ENCODE assay signal across 20 cellular contexts in genomic region chr10:14508725-14509124, GRCh38.
A peak's percentile ranks its signal among the peaks of the same experiment; 100 is the strongest.
DNase-seq lines count a peak whose midpoint lies in the region; ATAC-seq, FAIRE-seq and TF ChIP-seq lines count a peak whose summit lies in the region.
"Had no signal": no experiment of that assay in that cellular context is flagged by ENCODE, and none has a peak within 500 bp of the region (broad histone marks: within the 10 kb centered on the region; RNA-seq: fewer than 3 reads in every experiment).

No MANE protein-coding gene starts in this region.

- peak overlapping the region; percentile 72 for H3K27ac Mint-ChIP-seq in activated T-cell treated with anti-CD3 and anti-CD28 coated beads, Interleukin-2, amount 50 U/mL, for 24 hours
- H3K27ac Mint-ChIP-seq: CD14-positive monocyte had no signal

- peak; percentile 23 for FAIRE-seq in GM12891 (lab: Jason Lieb, UNC)
- FAIRE-seq: islet of Langerhans, pancreas had no signal

- H3K4me1 Mint-ChIP-seq in activated T-cell treated with anti-CD3 and anti-CD28 coated beads, Interleukin-2, amount 50 U/mL, for 24 hours (ENCODE audit: low read depth): peaks cover 38% of the 10 kb centered on the region
- H3K4me1 Mint-ChIP-seq in activated T-cell treated with anti-CD3 and anti-CD28 coated beads, Interleukin-2, amount 50 U/mL, for 4 hours (ENCODE audit: low read depth): peaks cover 37% of the 10 kb centered on the region

- no peak for TF ChIP-seq POLR2A in GM12891 (IDR thresholded peaks at IDR 0.05; ENCODE audit: low read depth, low read length)

- DNase-seq in activated T-cell treated with anti-CD3 and anti-CD28 coated beads, Interleukin-2, amount 50 U/mL, for 24 hours: no peak
- DNase-seq in activated T-cell treated with anti-CD3 and anti-CD28 coated beads, Interleukin-2, amount 50 U/mL, for 4 hours: no peak
- DNase-seq in GM12891 (ENCODE audit: insufficient read length, low spot score) (no peak), fibroblast of mammary gland (ENCODE audit: low read depth) (peak; percentile 72), skeletal muscle cell (ENCODE audit: low read depth) (peak; percentile 85), mucosa of gallbladder (ENCODE audit: low spot score) (no peak), NCI-H2107 treated with DMSO at 0.1 percent for 48 hours (lab: John Stamatoyannopoulos, UW; ENCODE audit: unreplicated experiment) (no peak), putamen (ENCODE audit: low spot score) (no peak)
- DNase-seq: ACHN, H7, hippocampal formation, mammary epithelial cell, naive B cell, NCI-H1436, NCI-H2171, NCI-H526, pancreas, T-helper 1 cell had no signal

- peaks cover 15% of the 10 kb centered on the region for H3K9me3 Mint-ChIP-seq in activated T-cell treated with anti-CD3 and anti-CD28 coated beads, Interleukin-2, amount 50 U/mL, for 24 hours
- H3K9me3 Mint-ChIP-seq in activated T-cell treated with anti-CD3 and anti-CD28 coated beads, Interleukin-2, amount 50 U/mL, for 4 hours: peaks cover 8% of the 10 kb centered on the region
- H3K9me3 Mint-ChIP-seq: CD14-positive monocyte had no signal

- H3K36me3 Mint-ChIP-seq in activated T-cell treated with anti-CD3 and anti-CD28 coated beads, Interleukin-2, amount 50 U/mL, for 24 hours (ENCODE audit: low read depth): peaks cover 46% of the 10 kb centered on the region
- H3K36me3 Mint-ChIP-seq in activated T-cell treated with anti-CD3 and anti-CD28 coated beads, Interleukin-2, amount 50 U/mL, for 4 hours (ENCODE audit: insufficient read depth): peaks cover 34% of the 10 kb centered on the region

- H3K4me3 Mint-ChIP-seq in activated T-cell treated with anti-CD3 and anti-CD28 coated beads, Interleukin-2, amount 50 U/mL, for 24 hours: no peak overlapping the region
- H3K4me3 Mint-ChIP-seq in activated T-cell treated with anti-CD3 and anti-CD28 coated beads, Interleukin-2, amount 50 U/mL, for 4 hours: no peak overlapping the region
- H3K4me3 Mint-ChIP-seq: CD14-positive monocyte had no signal

- TF ChIP-seq CTCF in fibroblast of mammary gland (conservative IDR thresholded peaks at IDR 0.05; ENCODE audit: control insufficient read depth, insufficient read depth, low read depth, low read length): no peak

- H3K4me3 ChIP-seq in fibroblast of mammary gland (ENCODE audit: control insufficient read depth, low read depth, low read length): no peak overlapping the region
- H3K4me3 ChIP-seq in skeletal muscle cell (ENCODE audit: low read depth, low read length): no peak overlapping the region
- H3K4me3 ChIP-seq: pancreas had no signal

- H3K27me3 Mint-ChIP-seq in activated T-cell treated with anti-CD3 and anti-CD28 coated beads, Interleukin-2, amount 50 U/mL, for 24 hours: no peaks in the 10 kb centered on the region
- H3K27me3 Mint-ChIP-seq in activated T-cell treated with anti-CD3 and anti-CD28 coated beads, Interleukin-2, amount 50 U/mL, for 4 hours (ENCODE audit: low read depth): no peaks in the 10 kb centered on the region
- H3K27me3 Mint-ChIP-seq: naive B cell had no signal

- no peak for ATAC-seq in activated T-cell treated with anti-CD3 and anti-CD28 coated beads, Interleukin-2, amount 50 U/mL, for 4 hours
- ATAC-seq: pancreas had no signal

TF ChIP-seq in GM12891, 5 proteins besides CTCF, POLR2A, EP300 and RAD21:
- no peak for TF ChIP-seq POU2F2 (IDR thresholded peaks at IDR 0.05; ENCODE audit: low read depth, low read length)
- no peak for TF ChIP-seq POLR2AphosphoS5 (IDR thresholded peaks at IDR 0.05; ENCODE audit: low read depth, low read length)
- no peak for TF ChIP-seq PAX5 (IDR thresholded peaks at IDR 0.05; ENCODE audit: insufficient read depth, low read length, severe bottlenecking)
- TF ChIP-seq TAF1 (IDR thresholded peaks at IDR 0.05; ENCODE audit: low read depth, low read length): no peak
- TF ChIP-seq SPI1 (IDR thresholded peaks at IDR 0.05; ENCODE audit: low read depth, low read length): no peak

Comparison
In these comparisons a context has a peak if more than half of its experiments do, and no peak if none do; other contexts are left out.
1. DNase-seq: peak in fibroblast of mammary gland (single experiment) and skeletal muscle cell (single experiment); none in activated T-cell treated with anti-CD3 and anti-CD28 coated beads, Interleukin-2, amount 50 U/mL, for 24 hours (single experiment), activated T-cell treated with anti-CD3 and anti-CD28 coated beads, Interleukin-2, amount 50 U/mL, for 4 hours (single experiment), GM12891 (single experiment), mucosa of gallbladder (single experiment), NCI-H2107 treated with DMSO at 0.1 percent for 48 hours (single experiment) and putamen (single experiment).